ENCODE assay signal across 1 cellular context in genomic region chr10:58937423-58937822, GRCh38.
TF ChIP-seq lines count a peak whose summit lies in the region.

No MANE protein-coding gene starts in this region.

TF ChIP-seq in GM23338, 12 proteins besides CTCF, POLR2A, EP300 and RAD21 (continued from another document):
- TF ChIP-seq ZNF462 (CRISPR knock-in tag; IDR thresholded peaks at IDR 0.05): no peak
- TF ChIP-seq STAT1 (IDR thresholded peaks at IDR 0.05; ENCODE audit: unreplicated experiment): no peak
- no peak for TF ChIP-seq EZH2 (IDR thresholded peaks at IDR 0.05; ENCODE audit: low read depth, unreplicated experiment)
- TF ChIP-seq JUNB (IDR thresholded peaks at IDR 0.05; ENCODE audit: unreplicated experiment): no peak
- TF ChIP-seq ETS1 (IDR thresholded peaks at IDR 0.05): no peak
- no peak for TF ChIP-seq POLR2AphosphoS5 (IDR thresholded peaks at IDR 0.05; ENCODE audit: low read depth)
